Comparison of ENCODE assay signal across 20 cellular contexts in the genomic region with DNA sequence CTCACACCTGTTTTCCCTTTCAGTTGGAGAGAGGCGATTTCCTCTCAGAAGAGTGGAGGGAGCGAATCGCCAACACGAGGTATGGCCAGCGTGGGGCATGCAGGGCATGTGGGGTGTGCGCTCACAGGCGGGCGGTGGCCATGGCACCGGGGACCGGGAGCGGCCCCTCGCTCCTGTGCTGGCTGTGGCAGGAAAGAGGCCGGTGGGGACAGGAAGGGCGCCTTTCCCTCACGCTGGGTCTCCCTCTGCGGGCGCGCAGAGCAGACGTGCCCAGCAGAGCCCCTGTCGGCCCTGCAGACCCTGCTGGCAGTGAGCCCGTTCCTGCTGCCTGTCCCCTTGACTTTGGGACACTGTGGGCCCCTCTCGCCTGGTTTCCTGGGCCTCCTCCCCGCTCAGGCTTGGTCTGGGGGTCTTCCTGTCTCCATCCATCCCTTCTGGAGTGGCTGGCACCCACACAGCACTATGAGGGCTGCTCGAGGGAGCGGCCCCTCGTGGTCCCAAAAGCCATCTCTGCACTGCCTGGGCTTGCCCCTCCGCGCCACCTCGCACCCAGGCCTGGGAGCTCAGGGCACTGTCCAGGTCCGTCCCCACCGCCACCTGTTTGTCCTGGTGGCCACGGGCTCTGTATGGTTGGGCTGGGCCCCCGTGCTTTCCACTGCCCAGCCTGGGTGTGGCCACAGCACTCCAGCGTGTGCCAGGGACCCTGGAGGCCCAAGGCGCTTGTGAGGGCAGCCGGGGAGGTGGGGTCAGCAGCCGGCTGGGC. TPM values are rescaled to one million over a fixed set of nuclear protein-coding genes. Genes with fewer than 3 reads are reported as not detected.
"Had no signal": no experiment of that assay in that cellular context is flagged by ENCODE, and none has a peak within 500 bp of the region (broad histone marks: within the 10 kb centered on the region; RNA-seq: fewer than 3 reads in every experiment).

No MANE protein-coding gene starts in this region.

- H3K9me3 ChIP-seq: left ventricle myocardium inferior, lower lobe of right lung, neutrophil, psoas muscle, sigmoid colon had no signal

- H3K4me1 Mint-ChIP-seq: nephron had no signal

- H3K27ac Mint-ChIP-seq: memory B cell, naive B cell, nephron had no signal

- H3K4me2 ChIP-seq: hepatocyte had no signal

- H3K27ac ChIP-seq: foreskin keratinocyte, hepatocyte, left ventricle myocardium inferior, lower lobe of right lung, neutrophil, psoas muscle, sigmoid colon, skin epidermis had no signal

- H3K4me3 Mint-ChIP-seq: memory B cell, naive B cell, nephron had no signal

- H3K4me1 ChIP-seq: left ventricle myocardium inferior, lower lobe of right lung, sigmoid colon had no signal

- H3K4me3 ChIP-seq: hepatocyte, left ventricle myocardium inferior, lower lobe of right lung, psoas muscle, sigmoid colon, skin epidermis had no signal

- H3K27me3 Mint-ChIP-seq: memory B cell, naive B cell had no signal

- DNase-seq: cortex of kidney; erythroblast; foreskin keratinocyte; kidney; left cardiac atrium; left ventricle myocardium inferior; lower lobe of right lung; naive B cell; psoas muscle; sigmoid colon; stimulated activated CD4-positive, alpha-beta T cell treated with anti-CD3 and anti-CD28 coated beads, Interleukin-2, amount 100 ng/mL, for 24 hours; stimulated activated CD4-positive, alpha-beta T cell treated with anti-CD3 and anti-CD28 coated beads, Interleukin-4, amount 100 ng/mL, for 4 hours; stimulated activated naive CD4-positive, alpha-beta T cell treated with Interleukin-2 at 50 U/mL for 16 hours; trophoblast cell had no signal

- H3K27me3 ChIP-seq: foreskin keratinocyte, hepatocyte, neutrophil, sigmoid colon had no signal

- H3K9me3 Mint-ChIP-seq: memory B cell, naive B cell, nephron had no signal

- H2AFZ ChIP-seq: hepatocyte had no signal

- ATAC-seq: foreskin keratinocyte had no signal

- H3K36me3 Mint-ChIP-seq: naive B cell had no signal

RNA-seq across cellular contexts. Expression of a gene that starts 49.1 kb away (rescaled TPM):
- total RNA-seq: urinary bladder had no signal
